ENCODE assay signal across 37 cellular contexts in genomic region chr7:99901581-99901980, GRCh38. TPM values are rescaled to one million over a fixed set of nuclear protein-coding genes. Genes with fewer than 3 reads are reported as not detected.
"Had no signal": no experiment of that assay in that cellular context is flagged by ENCODE, and none has a peak within 500 bp of the region (broad histone marks: within the 10 kb centered on the region; RNA-seq: fewer than 3 reads in every experiment).

No MANE protein-coding gene starts in this region.

- H3K9me3 ChIP-seq: ascending aorta, gastrocnemius medialis, ovary, thyroid gland had no signal

- H3K4me2 ChIP-seq: smooth muscle cell had no signal

- H3K36me3 Mint-ChIP-seq: brain had no signal

- H3K27me3 Mint-ChIP-seq: activated CD4-positive, alpha-beta memory T cell treated with anti-CD3 and anti-CD28 coated beads, Interleukin-2, amount 10 ng/mL, durations not matched to agents 7 days and 5 days; activated CD4-positive, alpha-beta T cell treated with anti-CD3 and anti-CD28 coated beads, Interleukin-2, amount 10 ng/mL, durations not matched to agents 7 days and 5 days; activated naive CD8-positive, alpha-beta T cell; effector memory CD8-positive, alpha-beta T cell; progenitor cell of endocrine pancreas; stimulated activated memory B cell treated with anti-CD40 and anti-IgM and Interleukin-4, amounts not matched to agents 10 μg/mL and 1 μg/mL and 100 μg/mL, for 72 hours; stimulated activated naive CD8-positive, alpha-beta T cell treated with anti-CD3 and anti-CD28 coated beads, Interleukin-15, amount 100 ng/mL, for 72 hours; T-helper 17 cell had no signal

- ATAC-seq: activated CD4-positive, CD25-positive, alpha-beta regulatory T cell treated with anti-CD3 and anti-CD28 coated beads, Interleukin-2, amount 50 U/mL, for 24 hours; activated T-cell treated with anti-CD3 and anti-CD28 coated beads, Interleukin-2, amount 50 U/mL, for 4 hours; effector memory CD8-positive, alpha-beta T cell; gastrocnemius medialis; left colon; stimulated activated memory B cell treated with anti-CD40 and anti-IgM and Interleukin-4, amounts not matched to agents 10 μg/mL and 1 μg/mL and 100 μg/mL, for 72 hours; stimulated activated naive CD8-positive, alpha-beta T cell treated with anti-CD3 and anti-CD28 coated beads, Interleukin-15, amount 100 ng/mL, for 72 hours; T-helper 17 cell had no signal

- H3K36me3 ChIP-seq: cardiac muscle cell, ovary had no signal

- H3K4me1 Mint-ChIP-seq: brain, nephron progenitor cell had no signal

- H3K4me3 ChIP-seq: ascending aorta, cardiac muscle cell, gastrocnemius medialis, ovary, smooth muscle cell, thyroid gland had no signal

- FAIRE-seq: keratinocyte had no signal

- H3K4me3 Mint-ChIP-seq: activated CD4-positive, alpha-beta memory T cell treated with anti-CD3 and anti-CD28 coated beads, Interleukin-2, amount 10 ng/mL, durations not matched to agents 7 days and 5 days; activated CD4-positive, alpha-beta T cell treated with anti-CD3 and anti-CD28 coated beads, Interleukin-2, amount 10 ng/mL, durations not matched to agents 7 days and 5 days; activated naive CD8-positive, alpha-beta T cell; activated T-cell treated with anti-CD3 and anti-CD28 coated beads, Interleukin-2, amount 50 U/mL, for 4 hours; brain; effector memory CD8-positive, alpha-beta T cell; nephron progenitor cell; stimulated activated memory B cell treated with anti-CD40 and anti-IgM and Interleukin-4, amounts not matched to agents 10 μg/mL and 1 μg/mL and 100 μg/mL, for 72 hours; stimulated activated naive CD8-positive, alpha-beta T cell treated with anti-CD3 and anti-CD28 coated beads, Interleukin-15, amount 100 ng/mL, for 72 hours; T-helper 17 cell had no signal

- H3K27ac ChIP-seq: ascending aorta, cardiac muscle cell, gastrocnemius medialis, ovary, thyroid gland, WERI-Rb-1 had no signal

- H3K27me3 ChIP-seq: ascending aorta, cardiac muscle cell, gastrocnemius medialis, ovary, thyroid gland had no signal

- H3K4me1 ChIP-seq: ascending aorta, gastrocnemius medialis, thyroid gland had no signal

- H3K9me3 Mint-ChIP-seq: activated CD4-positive, alpha-beta memory T cell treated with anti-CD3 and anti-CD28 coated beads, Interleukin-2, amount 10 ng/mL, durations not matched to agents 7 days and 5 days; activated T-cell treated with anti-CD3 and anti-CD28 coated beads, Interleukin-2, amount 50 U/mL, for 4 hours; activated T-helper 2 cell treated with anti-CD3 and anti-CD28 coated beads, Interferon-gamma antibody, Interleukin-2, Interleukin-4, amounts not matched to agents 10 μg/mL and 5 μg/mL and 100 μg/mL, durations not matched to agents 14 hours and 24 hours and 36 hours; effector memory CD8-positive, alpha-beta T cell; nephron progenitor cell; stimulated activated naive CD8-positive, alpha-beta T cell treated with anti-CD3 and anti-CD28 coated beads, Interleukin-15, amount 100 ng/mL, for 72 hours had no signal

- H3K27ac Mint-ChIP-seq: activated CD4-positive, alpha-beta memory T cell treated with anti-CD3 and anti-CD28 coated beads, Interleukin-2, amount 10 ng/mL, durations not matched to agents 7 days and 5 days; activated CD4-positive, alpha-beta T cell treated with anti-CD3 and anti-CD28 coated beads, Interleukin-2, amount 10 ng/mL, durations not matched to agents 7 days and 5 days; activated T-helper 2 cell treated with anti-CD3 and anti-CD28 coated beads, Interferon-gamma antibody, Interleukin-2, Interleukin-4, amounts not matched to agents 10 μg/mL and 5 μg/mL and 100 μg/mL, durations not matched to agents 14 hours and 24 hours and 36 hours; brain; nephron progenitor cell; progenitor cell of endocrine pancreas; stimulated activated memory B cell treated with anti-CD40 and anti-IgM and Interleukin-4, amounts not matched to agents 10 μg/mL and 1 μg/mL and 100 μg/mL, for 72 hours; T-helper 17 cell had no signal

- DNase-seq: activated CD4-positive, alpha-beta memory T cell treated with anti-CD3 and anti-CD28 coated beads, Interleukin-2, amount 10 ng/mL, durations not matched to agents 7 days and 5 days; activated CD4-positive, alpha-beta T cell treated with anti-CD3 and anti-CD28 coated beads, Interleukin-2, amount 10 ng/mL, durations not matched to agents 7 days and 5 days; activated CD8-positive, alpha-beta memory T cell treated with anti-CD3 and anti-CD28 coated beads, Interleukin-2, amount 50 U/mL, for 48 hours; activated T-cell treated with anti-CD3 and anti-CD28 coated beads, Interleukin-2, amount 50 U/mL, for 4 hours; cortex of kidney; effector memory CD8-positive, alpha-beta T cell; erythroblast; gastrocnemius medialis; glutamatergic neuron; hippocampal formation; left colon; nephron progenitor cell; ovary; stimulated activated CD4-positive, alpha-beta T cell treated with anti-CD3 and anti-CD28 coated beads, Interleukin-1b, Interleukin-23, amount 100 ng/mL, for 48 hours; stimulated activated CD4-positive, alpha-beta T cell treated with anti-CD3 and anti-CD28 coated beads, Interleukin-4, amount 100 ng/mL, for 4 hours; stimulated activated CD8-positive, alpha-beta memory T cell treated with anti-CD3 and anti-CD28 coated beads, Interleukin-4, amount 100 ng/mL, for 48 hours; stimulated activated naive CD8-positive, alpha-beta T cell treated with anti-CD3 and anti-CD28 coated beads, Interleukin-15, amount 100 ng/mL, for 72 hours; substantia nigra; T-helper 17 cell; T1000; thyroid gland; WERI-Rb-1 had no signal

RNA-seq across cellular contexts. Expression of gene TRIM4, which starts 17.7 kb away (rescaled TPM):
- total RNA-seq: smooth muscle cell had no signal
- polyA plus RNA-seq: smooth muscle cell had no signal

RNA-seq across cellular contexts. Expression of gene OR2AE1, which starts 24.7 kb away (rescaled TPM):
- total RNA-seq: activated CD4-positive, alpha-beta memory T cell treated with anti-CD3 and anti-CD28 coated beads, Interleukin-2, amount 10 ng/mL, durations not matched to agents 7 days and 5 days; ascending aorta; cardiac muscle cell; chondrocyte; gastrocnemius medialis; left colon; lung microvascular endothelial cell; mucosa of gallbladder; progenitor cell of endocrine pancreas; smooth muscle cell; T-helper 17 cell; ureter had no signal
- polyA plus RNA-seq: cardiac muscle cell, keratinocyte, ovary, smooth muscle cell had no signal

RNA-seq across cellular contexts. Expression of gene GJC3, which starts 27.8 kb away (rescaled TPM):
- total RNA-seq: activated CD4-positive, alpha-beta memory T cell treated with anti-CD3 and anti-CD28 coated beads, Interleukin-2, amount 10 ng/mL, durations not matched to agents 7 days and 5 days; ascending aorta; cardiac muscle cell; chondrocyte; gastrocnemius medialis; left colon; renal cortical epithelial cell; smooth muscle cell; thyroid gland; ureter had no signal
- polyA plus RNA-seq: cardiac muscle cell, keratinocyte, smooth muscle cell had no signal
